24 cellular contexts compared by ENCODE assay signal in the genomic region with DNA sequence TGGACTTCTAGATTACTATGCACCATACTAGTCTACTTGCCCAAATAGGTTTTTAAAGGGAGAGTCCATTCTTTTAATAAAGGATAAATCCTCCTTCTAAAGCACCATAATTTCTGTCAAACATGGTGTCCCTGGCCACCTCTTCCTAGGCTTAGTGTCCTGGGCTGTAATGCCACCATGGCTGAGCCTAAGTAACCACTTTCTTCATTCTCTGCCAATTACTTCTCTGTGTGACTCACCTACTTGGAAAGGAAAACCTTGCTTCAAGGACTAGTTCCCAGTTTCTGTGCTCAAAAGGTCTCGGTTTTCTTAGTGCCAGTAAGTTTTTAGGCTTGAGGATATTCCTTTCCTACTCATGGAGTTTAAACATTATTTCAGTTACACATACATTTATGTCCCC.
A peak's percentile ranks its signal among the peaks of the same experiment; 100 is the strongest.
DNase-seq lines count a peak whose midpoint lies in the region; ATAC-seq and TF ChIP-seq lines count a peak whose summit lies in the region.
"Had no signal": no experiment of that assay in that cellular context is flagged by ENCODE, and none has a peak within 500 bp of the region (broad histone marks: within the 10 kb centered on the region; RNA-seq: fewer than 3 reads in every experiment).

No MANE protein-coding gene starts in this region.

- POLR2A ChIA-PET in SK-N-SH (lab: Yijun Ruan, JAX) = no interaction called here
- POLR2A ChIA-PET in RWPE1 (lab: Yijun Ruan, JAX; ENCODE audit: low non-redundant PET) = no interaction called here

- H3K9ac ChIP-seq in SK-N-SH = no peak overlapping the region

- H3F3A ChIP-seq in SK-N-SH (replicated peaks; ENCODE audit: insufficient read depth) = no peaks in the 10 kb centered on the region

- H3K9me3 ChIP-seq in SK-N-SH = no peaks in the 10 kb centered on the region
- no peaks in the 10 kb centered on the region for H3K9me3 ChIP-seq in upper lobe of right lung
- H3K9me3 ChIP-seq: SJSA1 had no signal

- H3K4me1 ChIP-seq in SK-N-SH (ENCODE audit: control insufficient read depth in 1 of 2, insufficient read depth in 2 of 2, low read depth in 1 of 2, low read length in 1 of 2) (no peaks in the 10 kb centered on the region; a peak in 1 of 4 replicates), upper lobe of right lung (no peaks in the 10 kb centered on the region)

- intact Hi-C loops in upper lobe of right lung (cut with DNase I) = no loop called here

- 94% methylated on average over 1 of the region's 1 CpG for WGBS in SK-N-SH (ENCODE audit: low lambda C conversion rate)

- no peaks in the 10 kb centered on the region for H3K79me2 ChIP-seq in SK-N-SH (ENCODE audit: insufficient read depth)

- no peaks in the 10 kb centered on the region for H3K9me2 ChIP-seq in SK-N-SH

- H3K36me3 ChIP-seq in SK-N-SH (replicated peaks in 1 of 2; ENCODE audit: control insufficient read depth in 1 of 2, insufficient read depth in 2 of 2, low read length in 1 of 2) (peaks cover 2% of the 10 kb centered on the region in 2 experiments), upper lobe of right lung (peaks cover 2% of the 10 kb centered on the region)
- H3K36me3 ChIP-seq: SJSA1 had no signal

- TF ChIP-seq EP300 in SK-N-SH (IDR thresholded peaks at IDR 0.05; ENCODE audit: borderline replicate concordance in 1 of 2, low read depth in 1 of 2, low read length in 1 of 2) = no peak

- H3K4me2 ChIP-seq in SK-N-SH = no peak overlapping the region

- no peak overlapping the region for H2AFZ ChIP-seq in SK-N-SH (ENCODE audit: low read depth)

- H3K4me3 ChIP-seq in SK-N-SH (ENCODE audit: low read depth in 2 of 2, low read length in 1 of 2) = no peak overlapping the region
- no peak overlapping the region for H3K4me3 ChIP-seq in fibroblast of mammary gland (ENCODE audit: control insufficient read depth, low read depth, low read length)
- H3K4me3 ChIP-seq in upper lobe of right lung = no peak overlapping the region
- H3K4me3 ChIP-seq: SJSA1 had no signal

- H3K27me3 ChIP-seq in SK-N-SH (ENCODE audit: insufficient read depth) (no peaks in the 10 kb centered on the region), upper lobe of right lung (no peaks in the 10 kb centered on the region)
- H3K27me3 ChIP-seq: SJSA1 had no signal

- TF ChIP-seq CTCF in SK-N-SH (IDR thresholded peaks at IDR 0.05) (no peak), RWPE1 (conservative IDR thresholded peaks at IDR 0.05; ENCODE audit: low read depth) (no peak), fibroblast of mammary gland (conservative IDR thresholded peaks at IDR 0.05; ENCODE audit: control insufficient read depth, insufficient read depth, low read depth, low read length) (no peak), upper lobe of right lung (IDR thresholded peaks at IDR 0.05) (no peak)

- DNase-seq in SK-N-SH = no peak
- DNase-seq in RWPE1 (ENCODE audit: low spot score) = peak; percentile 17
- DNase-seq in fibroblast of mammary gland (ENCODE audit: low read depth) = peak; percentile 59
- DNase-seq in upper lobe of right lung = no peak
- DNase-seq in NCI-H146 treated with DMSO at 0.1 percent for 48 hours (lab: John Stamatoyannopoulos, UW; ENCODE audit: unreplicated experiment) = no peak
- no peak for DNase-seq in stimulated activated naive CD8-positive, alpha-beta T cell treated with anti-CD3 and anti-CD28 coated beads, Interleukin-15, Interleukin-2, amounts not matched to agents 100 U/mL and 50 U/mL, for 24 hours
- DNase-seq: 8988T; activated B cell treated with CpG ODN at 0.5 μM for 24 hours; activated CD8-positive, alpha-beta T cell treated with anti-CD3 and anti-CD28 coated beads for 36 hours; activated naive CD4-positive, alpha-beta T cell treated with Interleukin-2 at 50 U/mL for 16 hours; activated T-cell treated with anti-CD3 and anti-CD28 coated beads, Interleukin-2, amount 50 U/mL, for 24 hours; aorta; DMS 273 treated with DMSO at 0.1 percent for 48 hours; effector memory CD8-positive, alpha-beta T cell; hypothalamus; NCI-H1436; NCI-H526 treated with DMSO at 0.1 percent for 48 hours; posterior cingulate gyrus; stimulated activated CD4-positive, alpha-beta T cell treated with anti-CD3 and anti-CD28 coated beads, Interleukin-1b, Interleukin-23, amount 100 ng/mL, for 48 hours had no signal

- no peak for TF ChIP-seq RAD21 in SK-N-SH (IDR thresholded peaks at IDR 0.05; ENCODE audit: low read length)

- CTCF ChIA-PET in SK-N-SH (lab: Yijun Ruan, JAX) (interaction anchor here (0.6 kb wide), 1 partner anchor 68 kb away, joined by 3 read pairs; no protein-coding TSS in a partner anchor), RWPE1 (lab: Yijun Ruan, JAX) (no interaction called here)

- no peaks in the 10 kb centered on the region for H4K20me1 ChIP-seq in SK-N-SH (ENCODE audit: insufficient read depth)

- ATAC-seq in SK-N-SH treated with all-trans-retinoic acid at 6 μM for 48 hours = no peak
- peak; percentile 70 for ATAC-seq in upper lobe of right lung
- no peak for ATAC-seq in stimulated activated naive CD8-positive, alpha-beta T cell treated with anti-CD3 and anti-CD28 coated beads, Interleukin-15, Interleukin-2, amounts not matched to agents 100 U/mL and 50 U/mL, for 24 hours
- ATAC-seq in GM19395 (IDR thresholded peaks at IDR 0.05; ENCODE audit: unreplicated experiment) = no peak
- ATAC-seq: activated CD8-positive, alpha-beta T cell treated with anti-CD3 and anti-CD28 coated beads for 36 hours; effector memory CD8-positive, alpha-beta T cell; natural killer cell treated with Interleukin-12 subunit alpha and Interleukin-12 subunit beta and Interleukin-15 and Interleukin-18, amount 100 ng/mL, for 72 hours had no signal

- H3K27ac ChIP-seq in SK-N-SH (ENCODE audit: low read depth in 2 of 2, low read length in 1 of 2) (no peak overlapping the region), RWPE1 (no peak overlapping the region), upper lobe of right lung (no peak overlapping the region)
- H3K27ac ChIP-seq: C4-2B, SJSA1 had no signal

TF ChIP-seq in SK-N-SH, 30 proteins besides CTCF, POLR2A, EP300 and RAD21:
- TF ChIP-seq RXRA (IDR thresholded peaks at IDR 0.05; ENCODE audit: borderline replicate concordance, low read depth) (no peak), FOSL2 (IDR thresholded peaks at IDR 0.05; ENCODE audit: borderline replicate concordance, low read depth) (peak; percentile 34; the same call in 1 of the 2 replicates)

TF ChIP-seq in SK-N-SH treated with all-trans-retinoic acid at 6 μM for 48 hours, 23 proteins besides CTCF, POLR2A, EP300 and RAD21:
- TF ChIP-seq ZNF70 (CRISPR knock-in tag; IDR thresholded peaks at IDR 0.05) (no peak), ARNTL (CRISPR knock-in tag; IDR thresholded peaks at IDR 0.05; ENCODE audit: borderline replicate concordance, low read depth) (no peak), RARB (CRISPR knock-in tag; IDR thresholded peaks at IDR 0.05) (no peak)
TF ChIP-seq in SK-N-SH treated with all-trans-retinoic acid at 6 μM for 48 hours: peak in this region for 0.

Comparison
In these comparisons a context has a peak if more than half of its experiments do, and no peak if none do; other contexts are left out.
1. DNase-seq: peak in RWPE1 (single experiment) and fibroblast of mammary gland (single experiment); none in SK-N-SH (single experiment), upper lobe of right lung (single experiment), NCI-H146 treated with DMSO at 0.1 percent for 48 hours (single experiment) and stimulated activated naive CD8-positive, alpha-beta T cell treated with anti-CD3 and anti-CD28 coated beads, Interleukin-15, Interleukin-2, amounts not matched to agents 100 U/mL and 50 U/mL, for 24 hours (single experiment).